13 cellular contexts compared by ENCODE assay signal in genomic region chr5:43215073-43215631, GRCh38. TPM values are rescaled to one million over a fixed set of nuclear protein-coding genes. Genes with fewer than 3 reads are reported as not detected.
DNase-seq lines count a peak whose midpoint lies in the region; ATAC-seq and TF ChIP-seq lines count a peak whose summit lies in the region.
"Had no signal": no experiment of that assay in that cellular context is flagged by ENCODE, and none has a peak within 500 bp of the region (broad histone marks: within the 10 kb centered on the region; RNA-seq: fewer than 3 reads in every experiment).

No MANE protein-coding gene starts in this region.

- H3K27ac ChIP-seq in neuronal stem cell (replicated peaks; ENCODE audit: low read length), result no peak overlapping the region
- H3K27ac ChIP-seq: heart left ventricle, left ventricle myocardium inferior, pancreas had no signal

- no peak for TF ChIP-seq CTCF in fibroblast of pulmonary artery (IDR thresholded peaks at IDR 0.05; ENCODE audit: low read length, missing control alignments)

- H3K27me3 ChIP-seq in neuronal stem cell (ENCODE audit: control insufficient read depth in 3 of 3, insufficient read depth in 3 of 3, low read depth in 1 of 3, low read length in 3 of 3), result peaks cover 0 to 7% (median 0%) of the 10 kb centered on the region in 3 experiments
- H3K27me3 ChIP-seq: pancreas had no signal

- H2AFZ ChIP-seq in neuronal stem cell (ENCODE audit: low read length), result no peak overlapping the region

- H3K4ac ChIP-seq in neuronal stem cell (ENCODE audit: low read length), result no peak overlapping the region

- H2BK5ac ChIP-seq in neuronal stem cell (ENCODE audit: low read length), result no peak overlapping the region

- H3K18ac ChIP-seq in neuronal stem cell (ENCODE audit: low read length), result no peak overlapping the region

- H3K36me3 ChIP-seq in neuronal stem cell (replicated peaks in 1 of 2; ENCODE audit: control insufficient read depth in 2 of 2, insufficient read depth in 2 of 2, low read length in 2 of 2), result no peaks in the 10 kb centered on the region
- H3K36me3 ChIP-seq: heart left ventricle, left ventricle myocardium inferior, pancreas had no signal

- H3K14ac ChIP-seq in neuronal stem cell (ENCODE audit: low read length), result no peak overlapping the region

- no peak overlapping the region for H3K4me2 ChIP-seq in neuronal stem cell (ENCODE audit: insufficient read depth, low read length, poor library complexity, severe bottlenecking)

- no peaks in the 10 kb centered on the region for H3K79me1 ChIP-seq in neuronal stem cell (ENCODE audit: low read depth, low read length)

- H2BK120ac ChIP-seq in neuronal stem cell (ENCODE audit: low read depth, low read length), result no peak overlapping the region

- no peak overlapping the region for H3K4me3 ChIP-seq in fibroblast of pulmonary artery (replicated peaks; ENCODE audit: low read depth, low read length)
- H3K4me3 ChIP-seq in neuronal stem cell (ENCODE audit: low read length in 2 of 2), result no peak overlapping the region
- H3K4me3 ChIP-seq: heart left ventricle, left ventricle myocardium inferior, pancreas had no signal

- no peaks in the 10 kb centered on the region for H3K9me3 ChIP-seq in neuronal stem cell (replicated peaks in 1 of 2; ENCODE audit: control insufficient read depth in 2 of 2, insufficient read depth in 1 of 2, low read depth in 1 of 2, low read length in 2 of 2)
- H3K9me3 ChIP-seq: heart left ventricle, left ventricle myocardium inferior, pancreas had no signal

- H2BK15ac ChIP-seq in neuronal stem cell (ENCODE audit: low read length), result no peak overlapping the region

- no peak for ATAC-seq in HG02642 (IDR thresholded peaks at IDR 0.05; ENCODE audit: poor library complexity, unreplicated experiment)
- ATAC-seq: heart left ventricle had no signal

- no peak overlapping the region for H4K8ac ChIP-seq in neuronal stem cell (ENCODE audit: low read depth, low read length)

- H3K23ac ChIP-seq in neuronal stem cell (ENCODE audit: low read depth, low read length, poor library complexity), result no peak overlapping the region

- peak; percentile 33 for DNase-seq in CD1c-positive myeloid dendritic cell (ENCODE audit: extremely low spot score)
- peak; percentile 96 for DNase-seq in MV-4-11 (lab: John Stamatoyannopoulos, UW)
- peak; percentile 21 for DNase-seq in RPMI7951 (ENCODE audit: low read depth)
- DNase-seq in fibroblast of pulmonary artery (ENCODE audit: low read depth), result peak; percentile 5
- no peak for DNase-seq in OCI-M2 (lab: John Stamatoyannopoulos, UW; ENCODE audit: unreplicated experiment)
- no peak for DNase-seq in neuronal stem cell (ENCODE audit: low spot score)
- DNase-seq in NK-92 treated with Interleukin-12 subunit alpha and Interleukin-12 subunit beta, amount 100 ng/mL, for 24 hours (lab: John Stamatoyannopoulos, UW), result no peak
- DNase-seq: activated naive CD8-positive, alpha-beta T cell treated with anti-CD3 and anti-CD28 coated beads, Interleukin-2, amount 10 ng/mL, durations not matched to agents 7 days and 5 days; heart left ventricle; left ventricle myocardium inferior; NCI-H82; pancreas had no signal

- no peak overlapping the region for H4K91ac ChIP-seq in neuronal stem cell (ENCODE audit: low read depth, low read length, poor library complexity)

- H3K4me1 ChIP-seq in neuronal stem cell (ENCODE audit: control insufficient read depth in 2 of 2, insufficient read depth in 1 of 2, low read depth in 1 of 2, low read length in 2 of 2), result no peaks in the 10 kb centered on the region
- H3K4me1 ChIP-seq: heart left ventricle, left ventricle myocardium inferior, pancreas had no signal

- H2BK12ac ChIP-seq in neuronal stem cell (ENCODE audit: low read length), result no peak overlapping the region

- no peak overlapping the region for H3K9ac ChIP-seq in neuronal stem cell (ENCODE audit: low read depth, low read length, poor library complexity)

- WGBS in neuronal stem cell (ENCODE audit: extremely low coverage in 2 of 2, insufficient read length in 2 of 2, insufficient replicate concordance in 1 of 2), 2 donors, result no CpG with 5 or more reads among the region's 11 CpGs

- H2AK5ac ChIP-seq in neuronal stem cell (ENCODE audit: low read depth, low read length), result no peak overlapping the region

RNA-seq across cellular contexts. Expression of gene NIM1K, which starts 23.1 kb away (rescaled TPM):
- 0.88 and 1.4 TPM in 2 replicates for total RNA-seq in RPMI7951 (2014; rRNA removed; shearing (Covaris generic))
- polyA plus RNA-seq in neuronal stem cell (2013, experiment 1 of 2), result 0.06 TPM
- polyA plus RNA-seq in neuronal stem cell (2013, experiment 2 of 2), result not detected

Comparison
In these comparisons a context has a peak if more than half of its experiments do, and no peak if none do; other contexts are left out.
1. DNase-seq: peak in CD1c-positive myeloid dendritic cell (single experiment), MV-4-11 (single experiment), RPMI7951 (single experiment) and fibroblast of pulmonary artery (single experiment); none in OCI-M2 (single experiment), neuronal stem cell (single experiment) and NK-92 treated with Interleukin-12 subunit alpha and Interleukin-12 subunit beta, amount 100 ng/mL, for 24 hours (single experiment).